In genomic region chr19:12965017-12965811, GRCh38 we compare ENCODE assay signal across 1 cellular context.
TF ChIP-seq lines count a peak whose summit lies in the region.

No MANE protein-coding gene starts in this region.

TF ChIP-seq in HepG2, 621 proteins besides CTCF, POLR2A, EP300 and RAD21 (continued from another document and continues in another):
- TF ChIP-seq TRIM22 (IDR thresholded peaks at IDR 0.05) (no peak), GATAD1 (CRISPR knock-in tag; IDR thresholded peaks at IDR 0.05) (peak; percentile 55; the same call in 1 of the 2 replicates), ZNF335 (CRISPR knock-in tag; IDR thresholded peaks at IDR 0.05) (peak; percentile 81; the same call in 1 of the 2 replicates), CENPT (CRISPR knock-in tag; IDR thresholded peaks at IDR 0.05; ENCODE audit: low read depth) (no peak), ZNF766 (CRISPR knock-in tag; IDR thresholded peaks at IDR 0.05; ENCODE audit: borderline replicate concordance) (no peak), AGO1 (IDR thresholded peaks at IDR 0.05; ENCODE audit: low read depth, low read length, poor library complexity, severe bottlenecking) (no peak), ZFX (CRISPR knock-in tag; IDR thresholded peaks at IDR 0.05; ENCODE audit: low read depth) (peak; percentile 76), MYC (CRISPR knock-in tag; IDR thresholded peaks at IDR 0.05; ENCODE audit: borderline replicate concordance) (peak; percentile 75; the same call in 1 of the 2 replicates), ZNF124 (CRISPR knock-in tag; IDR thresholded peaks at IDR 0.05) (0 out of 2 replicates have a peak, but pooled peaks have one; percentile 49), ZNF563 (CRISPR knock-in tag; IDR thresholded peaks at IDR 0.05) (peak; percentile 31; the same call in 1 of the 2 replicates), BHLHE40 (IDR thresholded peaks at IDR 0.05; ENCODE audit: low read length) (0 out of 2 replicates have a peak, but pooled peaks have one; percentile 18), ESRRA (CRISPR knock-in tag; IDR thresholded peaks at IDR 0.05; ENCODE audit: low read depth) (no peak), ZNF282 (IDR thresholded peaks at IDR 0.05; ENCODE audit: partially characterized antibody) (no peak), NR1H2 (CRISPR knock-in tag; IDR thresholded peaks at IDR 0.05; ENCODE audit: borderline replicate concordance, low read depth) (no peak), ZNF354B (CRISPR knock-in tag; IDR thresholded peaks at IDR 0.05) (no peak), ZNF430 (CRISPR knock-in tag; IDR thresholded peaks at IDR 0.05) (peak; percentile 77; the same call in 1 of the 2 replicates), ZNF580 (CRISPR knock-in tag; IDR thresholded peaks at IDR 0.05; ENCODE audit: borderline replicate concordance, low read depth) (peak; percentile 49; the same call in 1 of the 2 replicates), ZSCAN5A (CRISPR knock-in tag; IDR thresholded peaks at IDR 0.05; ENCODE audit: borderline replicate concordance) (no peak), ZC3H13 (CRISPR knock-in tag; IDR thresholded peaks at IDR 0.05) (no peak), ZNF329 (CRISPR knock-in tag; IDR thresholded peaks at IDR 0.05; ENCODE audit: low read depth) (no peak), CERS6 (CRISPR knock-in tag; IDR thresholded peaks at IDR 0.05) (no peak), ZNF280B (CRISPR knock-in tag; IDR thresholded peaks at IDR 0.05; ENCODE audit: borderline replicate concordance) (no peak), HNRNPLL (IDR thresholded peaks at IDR 0.05; ENCODE audit: low read depth, low read length, poor library complexity, severe bottlenecking) (peak; percentile 41), ZNF557 (CRISPR knock-in tag; IDR thresholded peaks at IDR 0.05) (no peak), ELF4 (CRISPR knock-in tag; IDR thresholded peaks at IDR 0.05; ENCODE audit: borderline replicate concordance) (no peak), BATF2 (CRISPR knock-in tag; IDR thresholded peaks at IDR 0.05) (no peak), THAP9 (CRISPR knock-in tag; IDR thresholded peaks at IDR 0.05; ENCODE audit: borderline replicate concordance) (peak; percentile 39; the same call in 1 of the 2 replicates), TBP (CRISPR knock-in tag; IDR thresholded peaks at IDR 0.05) (no peak), ZBTB7A (CRISPR knock-in tag; IDR thresholded peaks at IDR 0.05) (0 out of 2 replicates have a peak, but pooled peaks have one; percentile 29), ZNF33B (CRISPR knock-in tag; IDR thresholded peaks at IDR 0.05) (0 out of 2 replicates have a peak, but pooled peaks have one; percentile 20), HNF1A (IDR thresholded peaks at IDR 0.05; ENCODE audit: low read depth) (no peak), HNF1A (CRISPR knock-in tag; IDR thresholded peaks at IDR 0.05; ENCODE audit: borderline replicate concordance) (no peak), ZNF350 (CRISPR knock-in tag; IDR thresholded peaks at IDR 0.05; ENCODE audit: borderline replicate concordance, low read depth) (peak; percentile 34; the same call in 1 of the 2 replicates), ZNF879 (CRISPR knock-in tag; IDR thresholded peaks at IDR 0.05) (no peak), ZNF776 (CRISPR knock-in tag; IDR thresholded peaks at IDR 0.05) (no peak), NR2C2 (CRISPR knock-in tag; IDR thresholded peaks at IDR 0.05; ENCODE audit: borderline replicate concordance) (no peak), HDAC2 (CRISPR knock-in tag; IDR thresholded peaks at IDR 0.05) (peak; percentile 17; the same call in 1 of the 2 replicates), SPEN (CRISPR knock-in tag; IDR thresholded peaks at IDR 0.05; ENCODE audit: low read depth) (no peak), LCORL (IDR thresholded peaks at IDR 0.05) (no peak), LCORL (CRISPR knock-in tag; IDR thresholded peaks at IDR 0.05) (peak; percentile 47; the same call in 1 of the 2 replicates), ZNF205 (CRISPR knock-in tag; IDR thresholded peaks at IDR 0.05) (no peak; the same call in 1 of the 2 replicates), ZFP36L1 (CRISPR knock-in tag; IDR thresholded peaks at IDR 0.05) (no peak), ELF3 (CRISPR knock-in tag; IDR thresholded peaks at IDR 0.05) (no peak), SALL2 (CRISPR knock-in tag; IDR thresholded peaks at IDR 0.05) (peak; percentile 75; the same call in 1 of the 2 replicates), TBX2 (CRISPR knock-in tag; IDR thresholded peaks at IDR 0.05; ENCODE audit: borderline replicate concordance) (peak; percentile 38; the same call in 1 of the 2 replicates), ZBTB49 (CRISPR knock-in tag; IDR thresholded peaks at IDR 0.05; ENCODE audit: borderline replicate concordance) (no peak), BRF2 (CRISPR knock-in tag; IDR thresholded peaks at IDR 0.05) (no peak), ZNF605 (CRISPR knock-in tag; IDR thresholded peaks at IDR 0.05) (peak; percentile 92; the same call in 1 of the 2 replicates), KLF16 (CRISPR knock-in tag; IDR thresholded peaks at IDR 0.05) (0 out of 4 replicates have a peak, but pooled peaks of 1 of the 2 experiments have one; percentile 32)
